ENCODE assay signal across 10 cellular contexts in genomic region chr9:33124716-33125378, GRCh38. TPM values are rescaled to one million over a fixed set of nuclear protein-coding genes. Genes with fewer than 3 reads are reported as not detected.
DNase-seq lines count a peak whose midpoint lies in the region; ATAC-seq and TF ChIP-seq lines count a peak whose summit lies in the region.
"Had no signal": no experiment of that assay in that cellular context is flagged by ENCODE, and none has a peak within 500 bp of the region (broad histone marks: within the 10 kb centered on the region; RNA-seq: fewer than 3 reads in every experiment).

No MANE protein-coding gene starts in this region.

- DNase-seq in GM13976 (ENCODE audit: low spot score) (peak; percentile 66), IMR-90 (no peak), ureter (ENCODE audit: low spot score) (no peak), 8988T (no peak), LoVo (ENCODE audit: low spot score) (no peak)
- DNase-seq in naive thymus-derived CD4-positive, alpha-beta T cell, result peak in 2 of 9 donors; percentile 13 to 31
- no peak for DNase-seq in activated CD4-positive, alpha-beta T cell treated with anti-CD3 and anti-CD28 coated beads, Interleukin-2, amount 50 U/mL, for 4 hours
- DNase-seq: activated CD4-positive, alpha-beta T cell treated with anti-CD3 and anti-CD28 coated beads for 4 hours; NCI-H1417 had no signal

- no peak overlapping the region for H3K4ac ChIP-seq in IMR-90 (ENCODE audit: low read depth, low read length)

- TF ChIP-seq POLR2A in IMR-90 (IDR thresholded peaks at IDR 0.05; ENCODE audit: low read depth, low read length), result no peak

- no peaks in the 10 kb centered on the region for H3K9me3 Mint-ChIP-seq in naive thymus-derived CD4-positive, alpha-beta T cell

- POLR2A ChIA-PET in IMR-90 (lab: Charles Lee; ENCODE audit: unreplicated experiment), result no interaction called here
- POLR2A ChIA-PET in naive thymus-derived CD4-positive, alpha-beta T cell (lab: Charles Lee), result no interaction called here

- peaks cover 23% of the 10 kb centered on the region for H3K9me1 ChIP-seq in IMR-90 (ENCODE audit: insufficient read depth, low read length)

- H2AK5ac ChIP-seq in IMR-90 (ENCODE audit: low read depth, low read length), result no peak overlapping the region

- H2BK120ac ChIP-seq in IMR-90 (ENCODE audit: low read depth, low read length), result no peak overlapping the region

- H3K79me1 ChIP-seq in IMR-90 (ENCODE audit: low read depth in 1 of 2, low read length in 2 of 2), result peaks cover 43 to 78% of the 10 kb centered on the region in 2 experiments

- H2BK5ac ChIP-seq in IMR-90 (ENCODE audit: low read depth, low read length, poor library complexity, severe bottlenecking), result no peak overlapping the region

- peak; percentile 19 for TF ChIP-seq CTCF in GM13976 (IDR thresholded peaks at IDR 0.05; ENCODE audit: borderline replicate concordance, control extremely low read depth, extremely low read depth, insufficient read depth, missing control alignments)
- TF ChIP-seq CTCF in IMR-90 (conservative IDR thresholded peaks at IDR 0.05; ENCODE audit: low read depth, low read length), result 0 out of 2 replicates have a peak, but pooled peaks have one; percentile 10

- CTCF ChIA-PET in IMR-90 (lab: Yijun Ruan, JAX), result no interaction called here
- CTCF ChIA-PET in naive thymus-derived CD4-positive, alpha-beta T cell (lab: Charles Lee), result interaction anchor here (0.6 to 1.2 kb wide), 2 partner anchors 55 to 101 kb away, joined by 3 to 4 read pairs; no protein-coding TSS in a partner anchor

- peak overlapping the region in 7 of 9 donors; percentile 14 to 71 (median 45) for H3K27ac Mint-ChIP-seq in naive thymus-derived CD4-positive, alpha-beta T cell

- dilution Hi-C loops in IMR-90 (cut with HindIII; ENCODE audit: low sequenced_read_pairs, unreplicated experiment), result no loop called here

- no peak overlapping the region for H4K91ac ChIP-seq in IMR-90 (ENCODE audit: insufficient read depth, low read depth, low read length)

- H3K9ac ChIP-seq in IMR-90 (ENCODE audit: low read depth, low read length), result no peak overlapping the region

- H3K18ac ChIP-seq in IMR-90 (ENCODE audit: low read depth, low read length), result no peak overlapping the region

- no peak overlapping the region for H3K4me3 ChIP-seq in IMR-90 (ENCODE audit: insufficient read depth, low read depth, low read length)
- H3K4me3 ChIP-seq in naive thymus-derived CD4-positive, alpha-beta T cell (ENCODE audit: low read length), result no peak overlapping the region

- peaks cover 13% of the 10 kb centered on the region; the same call in 1 of the 2 replicates for H4K20me1 ChIP-seq in IMR-90 (ENCODE audit: insufficient read depth, low read length)

- H2AK9ac ChIP-seq in IMR-90 (replicated peaks; ENCODE audit: low read depth, low read length, poor library complexity), result no peak overlapping the region

- no peak overlapping the region for H4K8ac ChIP-seq in IMR-90 (ENCODE audit: low read depth in 2 of 2, low read length in 2 of 2)

- intact Hi-C loops in IMR-90 (cut with micrococcal nuclease), result no loop called here
- intact Hi-C loops in naive thymus-derived CD4-positive, alpha-beta T cell (cut with micrococcal nuclease), result loop anchor here in 1 of 2 donors (1.0 kb wide), 2 partner anchors 43 to 100 kb away; no protein-coding TSS in a partner anchor

- ATAC-seq in GM21367 (IDR thresholded peaks at IDR 0.05; ENCODE audit: unreplicated experiment) (peak; percentile 51), IMR-90 (ENCODE audit: low read depth) (no peak)
- ATAC-seq in naive thymus-derived CD4-positive, alpha-beta T cell, result peak; percentile 37

- no peak overlapping the region for H3K4me3 Mint-ChIP-seq in naive thymus-derived CD4-positive, alpha-beta T cell

- no peak overlapping the region for H2BK15ac ChIP-seq in IMR-90 (ENCODE audit: low read depth, low read length)

- no peak overlapping the region for H3K56ac ChIP-seq in IMR-90 (ENCODE audit: extremely low read depth, insufficient read depth, low read length)

- H3K36me3 Mint-ChIP-seq in naive thymus-derived CD4-positive, alpha-beta T cell, result peaks cover 8 to 51% (median 35%) of the 10 kb centered on the region in 5 donors

- H3K4me1 ChIP-seq in IMR-90 (ENCODE audit: control insufficient read depth, insufficient read depth, low read length), result peaks cover 18% of the 10 kb centered on the region
- no peaks in the 10 kb centered on the region for H3K4me1 ChIP-seq in naive thymus-derived CD4-positive, alpha-beta T cell (ENCODE audit: control insufficient read depth in 2 of 2, insufficient read depth in 2 of 2, low read length in 2 of 2)

- no peak overlapping the region for H2BK20ac ChIP-seq in IMR-90 (ENCODE audit: low read depth, low read length)

- in situ Hi-C loops in GM13976 (cut with MboI; ENCODE audit: low sequenced_read_pairs, unreplicated experiment), result no loop called here
- in situ Hi-C loops in IMR-90 (cut with MboI; ENCODE audit: low sequenced_read_pairs), result no loop called here

- peaks cover 30% of the 10 kb centered on the region for H3K36me3 ChIP-seq in IMR-90 (ENCODE audit: control insufficient read depth, insufficient read depth, low read length)
- peaks cover 0 to 35% (median 4%) of the 10 kb centered on the region in 3 experiments for H3K36me3 ChIP-seq in naive thymus-derived CD4-positive, alpha-beta T cell (ENCODE audit: control insufficient read depth in 2 of 3, insufficient read depth in 3 of 3, low read length in 3 of 3)

- H3K4me1 Mint-ChIP-seq in naive thymus-derived CD4-positive, alpha-beta T cell, result peaks cover 11 to 48% (median 30%) of the 10 kb centered on the region in 7 donors

- no TSS peak for BruUV-seq in IMR-90 (replicated peaks; lab: Mats Ljungman, UMichigan)

- no peak overlapping the region for H3K27ac ChIP-seq in IMR-90 (ENCODE audit: insufficient read depth, low read length)
- H3K27ac ChIP-seq in naive thymus-derived CD4-positive, alpha-beta T cell (ENCODE audit: low read depth, low read length), result no peak overlapping the region

- no peaks in the 10 kb centered on the region for H3K27me3 Mint-ChIP-seq in naive thymus-derived CD4-positive, alpha-beta T cell

- no peak overlapping the region for H3K23ac ChIP-seq in IMR-90 (ENCODE audit: low read depth, low read length)

- no peak overlapping the region for H2AFZ ChIP-seq in IMR-90 (replicated peaks; ENCODE audit: low read length, poor library complexity)

- H3K4me2 ChIP-seq in IMR-90 (ENCODE audit: low read depth, low read length), result no peak overlapping the region

- H3K27me3 ChIP-seq in IMR-90 (ENCODE audit: control insufficient read depth, insufficient read depth, low read length), result no peaks in the 10 kb centered on the region
- no peaks in the 10 kb centered on the region for H3K27me3 ChIP-seq in naive thymus-derived CD4-positive, alpha-beta T cell (ENCODE audit: control insufficient read depth in 2 of 2, insufficient read depth in 2 of 2, low read length in 2 of 2)

- H3K9me3 ChIP-seq in IMR-90 (ENCODE audit: control insufficient read depth, insufficient read depth, low read length), result no peaks in the 10 kb centered on the region
- no peaks in the 10 kb centered on the region for H3K9me3 ChIP-seq in naive thymus-derived CD4-positive, alpha-beta T cell (ENCODE audit: control insufficient read depth in 2 of 3, low read length in 3 of 3)

- H4K5ac ChIP-seq in IMR-90 (ENCODE audit: low read depth, low read length), result no peak overlapping the region

- H3K14ac ChIP-seq in IMR-90 (replicated peaks; ENCODE audit: low read depth, low read length), result no peak overlapping the region

- TF ChIP-seq RAD21 in IMR-90 (IDR thresholded peaks at IDR 0.05; ENCODE audit: low read length), result 0 out of 2 replicates have a peak, but pooled peaks have one; percentile 11

- WGBS in IMR-90 (ENCODE audit: extremely low coverage in 2 of 2, insufficient read length in 1 of 2), 2 experiments, result 75% methylated on average over 2 of the region's 9 CpGs; no CpG with 5 or more reads in 1 of the 2 experiments

TF ChIP-seq in IMR-90, 13 proteins besides CTCF, POLR2A, EP300 and RAD21 (continues in another document):
- TF ChIP-seq MXI1 (IDR thresholded peaks at IDR 0.05; ENCODE audit: borderline replicate concordance, low read depth, low read length), result no peak
- TF ChIP-seq ELK1 (IDR thresholded peaks at IDR 0.05; ENCODE audit: borderline replicate concordance, low read depth, low read length), result no peak
- TF ChIP-seq CHD1 (IDR thresholded peaks at IDR 0.05; ENCODE audit: low read depth, low read length), result no peak
- TF ChIP-seq USF2 (IDR thresholded peaks at IDR 0.05; ENCODE audit: low read depth, low read length), result no peak
- no peak for TF ChIP-seq NFE2L2 (IDR thresholded peaks at IDR 0.05; ENCODE audit: low read depth, low read length)
- no peak for TF ChIP-seq BHLHE40 (IDR thresholded peaks at IDR 0.05; ENCODE audit: low read depth, low read length)
- TF ChIP-seq SMC3 (IDR thresholded peaks at IDR 0.05; ENCODE audit: low read depth, low read length), result no peak

RNA-seq across cellular contexts. Expression of gene B4GALT1, which starts 42.3 kb away (rescaled TPM):
- total RNA-seq in IMR-90 (2012; rRNA removed) (8.8 and 11.9 TPM in 2 replicates), ureter (107 TPM)
- polyA plus RNA-seq in IMR-90 (2012; rRNA removed), result 37.6 and 37.8 TPM in 2 replicates
- 28.7 and 34.0 TPM in 2 replicates for polyA plus RNA-seq in IMR-90 (2012; cell fraction: cytosol; rRNA removed)
- polyA plus RNA-seq in IMR-90 (2012; cell fraction: nucleus; rRNA removed; ENCODE audit: low replicate concordance), result 15.4 and 23.3 TPM in 2 replicates
- 10 to 100 TPM; 40.7 to 86.2 (median 45.6) TPM for total RNA-seq in naive thymus-derived CD4-positive, alpha-beta T cell
- polyA plus RNA-seq in naive thymus-derived CD4-positive, alpha-beta T cell, result 10 to 100 TPM; 12.9 to 16.4 TPM

RNA-seq across cellular contexts. Expression of gene SMU1, which starts 48.4 kb away (rescaled TPM):
- 36.0 and 37.8 TPM in 2 replicates for total RNA-seq in IMR-90 (2012; rRNA removed)
- 8.6 and 11.1 TPM in 2 replicates for polyA plus RNA-seq in IMR-90 (2012; rRNA removed)
- 3.0 and 4.1 TPM in 2 replicates for polyA plus RNA-seq in IMR-90 (2012; cell fraction: cytosol; rRNA removed)
- 1.4 and 6.1 TPM in 2 replicates for polyA plus RNA-seq in IMR-90 (2012; cell fraction: nucleus; rRNA removed; ENCODE audit: low replicate concordance)
- 10 to 100 TPM; 22.3 to 32.9 (median 25.6) TPM for total RNA-seq in naive thymus-derived CD4-positive, alpha-beta T cell
- 10 to 100 TPM; 26.4 to 30.0 TPM for polyA plus RNA-seq in naive thymus-derived CD4-positive, alpha-beta T cell
- 22.8 TPM for total RNA-seq in ureter
